In the genomic region with DNA sequence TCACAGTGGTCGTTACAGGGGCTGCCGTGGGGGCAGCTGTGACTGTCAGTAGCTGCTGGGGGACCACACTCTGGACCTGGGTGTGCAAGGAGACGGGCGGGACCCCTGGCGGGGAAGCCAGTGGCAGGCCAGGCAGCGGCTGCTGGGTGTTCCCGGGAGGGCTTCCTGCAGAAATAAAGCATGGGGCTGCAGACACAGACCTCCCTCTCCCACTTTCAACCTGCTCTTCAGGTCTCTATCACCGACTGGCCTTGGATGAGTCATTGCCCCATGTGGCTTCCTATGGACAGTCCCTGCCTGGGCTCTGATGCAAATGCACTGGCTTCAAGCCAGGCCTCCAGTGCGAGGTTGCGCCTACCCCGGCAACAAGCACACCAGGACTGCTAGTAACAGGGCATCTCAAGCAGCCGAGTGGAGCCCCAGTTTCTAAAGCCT, we compare ENCODE assay signal across 8 cellular contexts. TPM values are rescaled to one million over a fixed set of nuclear protein-coding genes. Genes with fewer than 3 reads are reported as not detected.
A peak's percentile ranks its signal among the peaks of the same experiment; 100 is the strongest.
DNase-seq lines count a peak whose midpoint lies in the region; ATAC-seq, FAIRE-seq and TF ChIP-seq lines count a peak whose summit lies in the region.

No MANE protein-coding gene starts in this region.

- no peaks in the 10 kb centered on the region for H3K9me3 ChIP-seq in BLaER1
- H3K9me3 ChIP-seq in WERI-Rb-1 (ENCODE audit: severe bottlenecking), result no peaks in the 10 kb centered on the region

- H3K27ac Mint-ChIP-seq in activated CD4-positive, alpha-beta T cell treated with anti-CD3 and anti-CD28 coated beads, Interleukin-2, amount 10 ng/mL, durations not matched to agents 7 days and 5 days, result peak overlapping the region; percentile 71
- H3K27ac Mint-ChIP-seq in neural crest cell (ENCODE audit: unreplicated experiment), result peak overlapping the region; percentile 89

- H3K4me1 ChIP-seq in BLaER1, result peaks cover 91% of the 10 kb centered on the region

- 0 out of 2 replicates have a peak overlapping the region, but pooled peaks have one; percentile 84 for H3K9ac ChIP-seq in BLaER1

- CTCF ChIA-PET in activated CD4-positive, alpha-beta T cell treated with anti-CD3 and anti-CD28 coated beads, Interleukin-2, amount 10 ng/mL, durations not matched to agents 7 days and 5 days (lab: Charles Lee), result interaction anchor here (1.0 to 3.5 kb wide), 6 partner anchors 7 to 36 kb away, joined by 3 to 18 read pairs (median 4); no protein-coding TSS in a partner anchor

- H3K4me1 Mint-ChIP-seq in activated CD4-positive, alpha-beta T cell treated with anti-CD3 and anti-CD28 coated beads, Interleukin-2, amount 10 ng/mL, durations not matched to agents 7 days and 5 days, result peaks cover 59% of the 10 kb centered on the region
- peaks cover 53% of the 10 kb centered on the region for H3K4me1 Mint-ChIP-seq in neural crest cell

- H3K36me3 Mint-ChIP-seq in activated CD4-positive, alpha-beta T cell treated with anti-CD3 and anti-CD28 coated beads, Interleukin-2, amount 10 ng/mL, durations not matched to agents 7 days and 5 days (ENCODE audit: low read depth), result peaks cover 55% of the 10 kb centered on the region
- peaks cover 9% of the 10 kb centered on the region for H3K36me3 Mint-ChIP-seq in neural crest cell (ENCODE audit: low read depth)

- H3K4me3 ChIP-seq in BLaER1, result 0 out of 2 replicates have a peak overlapping the region, but pooled peaks have one; percentile 77
- no peak overlapping the region for H3K4me3 ChIP-seq in WERI-Rb-1 (ENCODE audit: low read depth, low read length)

- FAIRE-seq in urothelium cell line (lab: Jason Lieb, UNC), result no peak

- H4K20me1 ChIP-seq in BLaER1, result peaks cover 86% of the 10 kb centered on the region

- no peak for DNase-seq in activated CD4-positive, alpha-beta T cell treated with anti-CD3 and anti-CD28 coated beads, Interleukin-2, amount 10 ng/mL, durations not matched to agents 7 days and 5 days
- DNase-seq in effector CD8-positive, alpha-beta T cell (lab: John Stamatoyannopoulos, UW), result peak; percentile 31
- no peak for DNase-seq in neural crest cell (ENCODE audit: low read depth, low spot score)
- DNase-seq in urothelium cell line (ENCODE audit: low spot score), result peak; percentile 87
- DNase-seq in WERI-Rb-1, result no peak

- TF ChIP-seq RAD21 in Ishikawa (IDR thresholded peaks at IDR 0.05; ENCODE audit: low read depth), result no peak

- peak overlapping the region; percentile 90 for H3K27ac ChIP-seq in BLaER1
- no peak overlapping the region for H3K27ac ChIP-seq in WERI-Rb-1

- H3K27me3 ChIP-seq in BLaER1 (no peaks in the 10 kb centered on the region), WERI-Rb-1 (ENCODE audit: insufficient read depth, low read depth, severe bottlenecking) (no peaks in the 10 kb centered on the region)

- peak; percentile 40 for ATAC-seq in GM19372 (IDR thresholded peaks at IDR 0.05; ENCODE audit: low read depth, unreplicated experiment)

- POLR2A ChIA-PET in activated CD4-positive, alpha-beta T cell treated with anti-CD3 and anti-CD28 coated beads, Interleukin-2, amount 10 ng/mL, durations not matched to agents 7 days and 5 days (lab: Charles Lee), result no interaction called here

- no peaks in the 10 kb centered on the region for H3K9me3 Mint-ChIP-seq in activated CD4-positive, alpha-beta T cell treated with anti-CD3 and anti-CD28 coated beads, Interleukin-2, amount 10 ng/mL, durations not matched to agents 7 days and 5 days
- no peaks in the 10 kb centered on the region for H3K9me3 Mint-ChIP-seq in neural crest cell

- TF ChIP-seq CTCF in neural crest cell (conservative IDR thresholded peaks at IDR 0.05), result no peak
- no peak for TF ChIP-seq CTCF in WERI-Rb-1 (IDR thresholded peaks at IDR 0.05; ENCODE audit: low read depth, low read length)

- peak; percentile 26; the same call in 1 of the 2 replicates for TF ChIP-seq EP300 in Ishikawa (IDR thresholded peaks at IDR 0.05; ENCODE audit: borderline replicate concordance)

- H3K27me3 Mint-ChIP-seq in activated CD4-positive, alpha-beta T cell treated with anti-CD3 and anti-CD28 coated beads, Interleukin-2, amount 10 ng/mL, durations not matched to agents 7 days and 5 days, result no peaks in the 10 kb centered on the region
- H3K27me3 Mint-ChIP-seq in neural crest cell (ENCODE audit: low read depth), result peaks cover 11% of the 10 kb centered on the region

- peak overlapping the region; percentile 100 for H3K4me2 ChIP-seq in BLaER1

- peak overlapping the region; percentile 1 for H3K4me3 Mint-ChIP-seq in activated CD4-positive, alpha-beta T cell treated with anti-CD3 and anti-CD28 coated beads, Interleukin-2, amount 10 ng/mL, durations not matched to agents 7 days and 5 days
- peak overlapping the region; percentile 67 for H3K4me3 Mint-ChIP-seq in neural crest cell

- peaks cover 82% of the 10 kb centered on the region for H3K36me3 ChIP-seq in BLaER1
- peaks cover 75% of the 10 kb centered on the region for H3K36me3 ChIP-seq in WERI-Rb-1

TF ChIP-seq in Ishikawa, 13 proteins besides CTCF, POLR2A, EP300 and RAD21:
- no peak for TF ChIP-seq EGR1 (IDR thresholded peaks at IDR 0.05)
- TF ChIP-seq, protein P1, sequence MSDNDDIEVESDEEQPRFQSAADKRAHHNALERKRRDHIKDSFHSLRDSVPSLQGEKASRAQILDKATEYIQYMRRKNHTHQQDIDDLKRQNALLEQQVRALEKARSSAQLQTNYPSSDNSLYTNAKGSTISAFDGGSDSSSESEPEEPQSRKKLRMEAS (IDR thresholded peaks at IDR 0.05), result peak; percentile 55; the same call in 1 of the 2 replicates
- TF ChIP-seq CEBPB (IDR thresholded peaks at IDR 0.05), result peak; percentile 58; the same call in 1 of the 2 replicates
- peak; percentile 87 for TF ChIP-seq NFIC (IDR thresholded peaks at IDR 0.05)
- peak; percentile 45 for TF ChIP-seq TCF12 (IDR thresholded peaks at IDR 0.05; ENCODE audit: low read depth)
TF ChIP-seq in Ishikawa: peak in this region for 4.

RNA-seq across cellular contexts. Expression of a gene that starts 17.2 kb away (rescaled TPM):
- 100 to 1,000 TPM; 175 to 176 TPM for total RNA-seq in activated CD4-positive, alpha-beta T cell treated with anti-CD3 and anti-CD28 coated beads, Interleukin-2, amount 10 ng/mL, durations not matched to agents 7 days and 5 days
- total RNA-seq in neural crest cell, result 128 and 132 TPM in 2 replicates

Comparison
In these comparisons a context has a peak if more than half of its experiments do, and no peak if none do; other contexts are left out.
1. DNase-seq: peak in effector CD8-positive, alpha-beta T cell (single experiment) and urothelium cell line (single experiment); none in activated CD4-positive, alpha-beta T cell treated with anti-CD3 and anti-CD28 coated beads, Interleukin-2, amount 10 ng/mL, durations not matched to agents 7 days and 5 days (single experiment), neural crest cell (single experiment) and WERI-Rb-1 (single experiment).